8 cellular contexts compared by ENCODE assay signal in genomic region chr9:2014696-2015580, GRCh38. TPM values are rescaled to one million over a fixed set of nuclear protein-coding genes. Genes with fewer than 3 reads are reported as not detected.
DNase-seq lines count a peak whose midpoint lies in the region; ATAC-seq and TF ChIP-seq lines count a peak whose summit lies in the region.

TSS of gene SMARCA2 (plus strand) at chr9:2015347. CDS start at chr9:2029023, 13,676 bp downstream.

- H3K9me3 Mint-ChIP-seq in T-helper 2 cell treated with Interferon-gamma antibody and Interleukin-4, amounts not matched to agents 5 μg/mL and 100 μg/mL, for 36 hours: no peaks in the 10 kb centered on the region

- peaks cover 9% of the 10 kb centered on the region for H3K36me3 Mint-ChIP-seq in T-helper 2 cell treated with Interferon-gamma antibody and Interleukin-4, amounts not matched to agents 5 μg/mL and 100 μg/mL, for 36 hours (ENCODE audit: low read depth)

- intact Hi-C loops in ascending aorta (cut with DNase I): loop anchor here (2.0 to 5.0 kb wide), 5 partner anchors 110 to 1512 kb away; partner anchors contain the start of genes PUM3 and RFX3
- intact Hi-C loops in right cardiac atrium (cut with DNase I): loop anchor here in 1 of 4 donors (10.0 kb wide), 1 partner anchor 70 kb away; no protein-coding TSS in a partner anchor
- intact Hi-C loops in uterus (cut with DNase I; ENCODE audit: low total_unique reads): no loop called here

- H3K27ac ChIP-seq in ascending aorta (peak within 1 kb of the TSS; percentile 99 to 100), right cardiac atrium (ENCODE audit: low read length) (peak within 1 kb of the TSS; percentile 91), uterus (peak within 1 kb of the TSS; percentile 91 to 97)

- H3K27me3 ChIP-seq in ascending aorta (no peaks in the 10 kb centered on the region), right cardiac atrium (ENCODE audit: control insufficient read depth, insufficient read depth) (no peaks in the 10 kb centered on the region), uterus (no peaks in the 10 kb centered on the region)

- TF ChIP-seq POLR2A in GM18505 (IDR thresholded peaks at IDR 0.05; ENCODE audit: borderline replicate concordance, extremely low read depth, insufficient read depth, insufficient read length) (peak; percentile 95), uterus (IDR thresholded peaks at IDR 0.05) (peak; percentile 76 to 82)

- peaks cover 14% of the 10 kb centered on the region for H3K27me3 Mint-ChIP-seq in T-helper 2 cell treated with Interferon-gamma antibody and Interleukin-4, amounts not matched to agents 5 μg/mL and 100 μg/mL, for 36 hours (ENCODE audit: low read depth)

- ATAC-seq in GM18505 (IDR thresholded peaks at IDR 0.05; ENCODE audit: unreplicated experiment) (peak; percentile 78), HG02943 (IDR thresholded peaks at IDR 0.05; ENCODE audit: low read depth, unreplicated experiment) (peak; percentile 77), right cardiac atrium (peak; percentile 95)

- TF ChIP-seq CTCF in ascending aorta (IDR thresholded peaks at IDR 0.05) (no peak), uterus (IDR thresholded peaks at IDR 0.05) (no peak)

- peak within 1 kb of the TSS; percentile 99 for H3K27ac Mint-ChIP-seq in T-helper 2 cell treated with Interferon-gamma antibody and Interleukin-4, amounts not matched to agents 5 μg/mL and 100 μg/mL, for 36 hours

- peaks cover 44% of the 10 kb centered on the region for H3K4me1 Mint-ChIP-seq in T-helper 2 cell treated with Interferon-gamma antibody and Interleukin-4, amounts not matched to agents 5 μg/mL and 100 μg/mL, for 36 hours (ENCODE audit: low read depth)

- H3K36me3 ChIP-seq in ascending aorta: no peaks in the 10 kb centered on the region
- no peaks in the 10 kb centered on the region for H3K36me3 ChIP-seq in uterus

- peaks cover 0 to 19% of the 10 kb centered on the region in 2 donors for H3K4me1 ChIP-seq in ascending aorta
- no peaks in the 10 kb centered on the region for H3K4me1 ChIP-seq in right cardiac atrium (ENCODE audit: control insufficient read depth, insufficient read depth, low read length)
- H3K4me1 ChIP-seq in uterus: peaks cover 0 to 4% of the 10 kb centered on the region in 2 donors

- H3K9me3 ChIP-seq in ascending aorta (no peaks in the 10 kb centered on the region), right cardiac atrium (ENCODE audit: control insufficient read depth, low read length) (no peaks in the 10 kb centered on the region), uterus (no peaks in the 10 kb centered on the region)

- peak; percentile 93 to 94 for DNase-seq in NCI-H1930 (lab: John Stamatoyannopoulos, UW)
- peak; percentile 98 for DNase-seq in T-helper 2 cell treated with Interferon-gamma antibody and Interleukin-4, amounts not matched to agents 5 μg/mL and 100 μg/mL, for 36 hours (ENCODE audit: low spot score)
- DNase-seq in ascending aorta (ENCODE audit: low spot score in 2 of 2): peak; percentile 95 to 99
- DNase-seq in right cardiac atrium: peak; percentile 98 to 99 (median 99)
- peak; percentile 98 for DNase-seq in putamen (ENCODE audit: low spot score)
- peak; percentile 97 for DNase-seq in uterus

- under 1% methylated on average over 71 of the region's 71 CpGs for WGBS in right cardiac atrium

- H3K4me3 ChIP-seq in ascending aorta: peak within 1 kb of the TSS; percentile 92 to 96
- H3K4me3 ChIP-seq in right cardiac atrium (ENCODE audit: low read length): peak within 1 kb of the TSS; percentile 97
- H3K4me3 ChIP-seq in uterus: peak within 1 kb of the TSS; percentile 86 to 87

- peak within 1 kb of the TSS; percentile 98 for H3K4me3 Mint-ChIP-seq in T-helper 2 cell treated with Interferon-gamma antibody and Interleukin-4, amounts not matched to agents 5 μg/mL and 100 μg/mL, for 36 hours

RNA-seq across cellular contexts. Expression of gene SMARCA2, which starts in this region (rescaled TPM):
- total RNA-seq in ascending aorta (160 TPM), right cardiac atrium (100 to 1,000 TPM in 3 of 4 donors, 10 to 100 TPM in 1; 99.6 to 133 (median 112) TPM), uterus (100 to 1,000 TPM in 3 of 4 donors, 10 to 100 TPM in 1; 51.7 to 251 (median 214) TPM)
- polyA plus RNA-seq in right cardiac atrium: 49.3 TPM

Comparison
In these comparisons a context has a peak if more than half of its experiments do, and no peak if none do; other contexts are left out.
1. Peak in every context shown above with its lines: DNase-seq, ATAC-seq, H3K4me3 ChIP-seq and H3K27ac ChIP-seq.